ENCODE assay signal across 20 cellular contexts in the genomic region with DNA sequence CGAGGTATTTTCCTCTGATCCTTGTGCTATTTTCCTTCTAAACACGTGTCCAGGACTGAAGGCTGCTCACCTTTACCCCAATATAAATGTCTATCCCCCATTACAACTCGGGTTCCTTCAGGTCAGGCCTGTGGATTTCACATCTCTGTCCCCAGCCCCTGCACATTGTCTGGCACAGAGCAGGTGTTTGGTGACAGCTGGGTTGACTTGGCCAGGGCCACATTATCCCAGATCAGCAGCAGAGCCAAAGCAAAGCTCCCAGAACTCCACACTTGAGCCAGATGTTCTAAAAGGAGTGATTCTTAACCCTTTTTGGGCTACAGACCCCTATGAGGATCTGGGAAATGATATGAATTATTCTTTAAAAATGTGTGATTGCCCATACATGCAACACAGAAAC. TPM values are rescaled to one million over a fixed set of nuclear protein-coding genes. Genes with fewer than 3 reads are reported as not detected.
DNase-seq lines count a peak whose midpoint lies in the region; ATAC-seq, FAIRE-seq and TF ChIP-seq lines count a peak whose summit lies in the region.
"Had no signal": no experiment of that assay in that cellular context is flagged by ENCODE, and none has a peak within 500 bp of the region (broad histone marks: within the 10 kb centered on the region; RNA-seq: fewer than 3 reads in every experiment).

No MANE protein-coding gene starts in this region.

- peaks cover 26% of the 10 kb centered on the region for H3K36me3 Mint-ChIP-seq in nephron (ENCODE audit: low read depth)

- peak overlapping the region in 10 of 11 experiments; percentile 31 to 66 (median 48); a peak in 15 of 22 replicates for H3K4me2 ChIP-seq in BLaER1 treated with 17β-estradiol and CSF1 and Interleukin-3, amounts not matched to agents 10 nM and 100 nM
- H3K4me2 ChIP-seq: PC-9, SK-N-SH had no signal

- TF ChIP-seq EP300 in esophagus muscularis mucosa (IDR thresholded peaks at IDR 0.05): no peak

- TF ChIP-seq CTCF in esophagus muscularis mucosa (IDR thresholded peaks at IDR 0.05) (no peak), nephron (IDR thresholded peaks at IDR 0.05; ENCODE audit: unreplicated experiment in 3 of 3) (no peak)

- H3K36me3 ChIP-seq in BLaER1 treated with 17β-estradiol and CSF1 and Interleukin-3, amounts not matched to agents 10 nM and 100 nM: peaks cover 51 to 77% (median 59%) of the 10 kb centered on the region in 11 experiments
- peaks cover 5 to 35% (median 26%) of the 10 kb centered on the region in 4 donors for H3K36me3 ChIP-seq in esophagus muscularis mucosa

- TF ChIP-seq POLR2A in esophagus muscularis mucosa (IDR thresholded peaks at IDR 0.05; ENCODE audit: low read depth): no peak

- H3K4me3 Mint-ChIP-seq in nephron: no peak overlapping the region
- H3K4me3 Mint-ChIP-seq: activated naive CD4-positive, alpha-beta T cell treated with anti-CD3 and anti-CD28 coated beads for 36 hours had no signal

- no peak overlapping the region for H3K4me3 ChIP-seq in BLaER1 treated with 17β-estradiol and CSF1 and Interleukin-3, amounts not matched to agents 10 nM and 100 nM
- no peak overlapping the region for H3K4me3 ChIP-seq in esophagus muscularis mucosa
- H3K4me3 ChIP-seq: colonic mucosa, PC-9 had no signal

- no peak for ATAC-seq in HG03439 (IDR thresholded peaks at IDR 0.05; ENCODE audit: unreplicated experiment)
- ATAC-seq in HG03520 (IDR thresholded peaks at IDR 0.05; ENCODE audit: unreplicated experiment): no peak
- no peak for ATAC-seq in GM19023 (IDR thresholded peaks at IDR 0.05; ENCODE audit: unreplicated experiment)

- no peaks in the 10 kb centered on the region for H3K27me3 ChIP-seq in BLaER1 treated with 17β-estradiol and CSF1 and Interleukin-3, amounts not matched to agents 10 nM and 100 nM
- H3K27me3 ChIP-seq in esophagus muscularis mucosa: no peaks in the 10 kb centered on the region
- H3K27me3 ChIP-seq: colonic mucosa had no signal

- DNase-seq in HTR-8/SVneo (ENCODE audit: insufficient read length, low spot score): no peak
- no peak for DNase-seq in esophagus muscularis mucosa (ENCODE audit: extremely low spot score)
- no peak for DNase-seq in RKO (ENCODE audit: low spot score)
- DNase-seq: activated naive CD4-positive, alpha-beta T cell treated with anti-CD3 and anti-CD28 coated beads for 36 hours; Calu3; colonic mucosa; HCEC 1CT; KBM-7; kidney glomerular epithelial cell; NCI-H2081 treated with DMSO at 0.1 percent for 48 hours; PC-9; SK-N-SH; T1000 had no signal

- intact Hi-C loops in esophagus muscularis mucosa (cut with DNase I): loop anchor here (5.0 kb wide), 1 partner anchor 32 kb away; no protein-coding TSS in a partner anchor

- peak overlapping the region in 2 of 3 experiments; percentile 15 to 48 for H3K27ac Mint-ChIP-seq in nephron
- H3K27ac Mint-ChIP-seq: activated naive CD4-positive, alpha-beta T cell treated with anti-CD3 and anti-CD28 coated beads for 36 hours had no signal

- 61% methylated on average over 3 of the region's 3 CpGs for WGBS in esophagus muscularis mucosa

- H3K9ac ChIP-seq in BLaER1 treated with 17β-estradiol and CSF1 and Interleukin-3, amounts not matched to agents 10 nM and 100 nM: no peak overlapping the region
- H3K9ac ChIP-seq: SK-N-SH had no signal

- no peaks in the 10 kb centered on the region for H3K27me3 Mint-ChIP-seq in nephron (ENCODE audit: low read depth)

- peaks cover 27 to 54% (median 52%) of the 10 kb centered on the region in 10 experiments for H3K4me1 ChIP-seq in BLaER1 treated with 17β-estradiol and CSF1 and Interleukin-3, amounts not matched to agents 10 nM and 100 nM
- peaks cover 58 to 86% (median 84%) of the 10 kb centered on the region in 4 donors for H3K4me1 ChIP-seq in esophagus muscularis mucosa

- peaks cover 53% of the 10 kb centered on the region for H3K4me1 Mint-ChIP-seq in nephron

- H3K27ac ChIP-seq in BLaER1 treated with 17β-estradiol and CSF1 and Interleukin-3, amounts not matched to agents 10 nM and 100 nM: no peak overlapping the region
- peak overlapping the region; percentile 40 to 99 (median 82) for H3K27ac ChIP-seq in esophagus muscularis mucosa (replicated peaks in 1 of 4)
- H3K27ac ChIP-seq: colonic mucosa, PC-9 had no signal

- H4K20me1 ChIP-seq in BLaER1 treated with 17β-estradiol and CSF1 and Interleukin-3, amounts not matched to agents 10 nM and 100 nM: peaks cover 0 to 50% (median 18%) of the 10 kb centered on the region in 11 experiments; a peak in 13 of 22 replicates

- no peaks in the 10 kb centered on the region for H3K9me3 ChIP-seq in BLaER1 treated with 17β-estradiol and CSF1 and Interleukin-3, amounts not matched to agents 10 nM and 100 nM (replicated peaks in 1 of 11)
- H3K9me3 ChIP-seq in esophagus muscularis mucosa: no peaks in the 10 kb centered on the region
- H3K9me3 ChIP-seq: colonic mucosa, SK-N-SH had no signal

- FAIRE-seq in HTR-8/SVneo (lab: Jason Lieb, UNC): peak; percentile 4
- FAIRE-seq: G401.6 had no signal

- H3K9me3 Mint-ChIP-seq in nephron: no peaks in the 10 kb centered on the region
- H3K9me3 Mint-ChIP-seq: activated naive CD4-positive, alpha-beta T cell treated with anti-CD3 and anti-CD28 coated beads for 36 hours had no signal

RNA-seq across cellular contexts. Expression of a gene that starts 18.0 kb away (rescaled TPM):
- total RNA-seq in esophagus muscularis mucosa: not detected
- total RNA-seq: colonic mucosa, fibroblast of villous mesenchyme had no signal

RNA-seq across cellular contexts. Expression of a gene that starts 36.9 kb away (rescaled TPM):
- total RNA-seq in esophagus muscularis mucosa: 10 to 100 TPM in 3 of 4 donors, 1 to 10 TPM in 1; 7.8 to 26.5 (median 10.6) TPM

RNA-seq across cellular contexts. Expression of a gene that starts 58.2 kb away (rescaled TPM):
- total RNA-seq in esophagus muscularis mucosa: 10 to 100 TPM; 11.0 to 26.7 (median 19.6) TPM

Comparison
In these comparisons a context has a peak if more than half of its experiments do, and no peak if none do; other contexts are left out.
1. H3K27ac ChIP-seq: peak in esophagus muscularis mucosa (4 of 4); none in BLaER1 treated with 17β-estradiol and CSF1 and Interleukin-3, amounts not matched to agents 10 nM and 100 nM (0 of 11).